Comparison of ENCODE assay signal across 28 cellular contexts in genomic region chr9:35683323-35683722, GRCh38. TPM values are rescaled to one million over a fixed set of nuclear protein-coding genes. Genes with fewer than 3 reads are reported as not detected.
DNase-seq lines count a peak whose midpoint lies in the region; ATAC-seq and TF ChIP-seq lines count a peak whose summit lies in the region.
"Had no signal": no experiment of that assay in that cellular context is flagged by ENCODE, and none has a peak within 500 bp of the region (broad histone marks: within the 10 kb centered on the region; RNA-seq: fewer than 3 reads in every experiment).

No MANE protein-coding gene starts in this region.

- H3K36me3 Mint-ChIP-seq in endothelial cell (ENCODE audit: low read depth, unreplicated experiment): peaks cover 33% of the 10 kb centered on the region

- no peak overlapping the region for H2AFZ ChIP-seq in osteoblast (ENCODE audit: low read length)
- H2AFZ ChIP-seq: parathyroid adenoma had no signal

- no peak overlapping the region for H3K27ac Mint-ChIP-seq in endothelial cell (ENCODE audit: unreplicated experiment)
- H3K27ac Mint-ChIP-seq: activated CD8-positive, alpha-beta T cell treated with anti-CD3 and anti-CD28 coated beads for 36 hours had no signal

- no peaks in the 10 kb centered on the region for H3K9me3 Mint-ChIP-seq in endothelial cell (ENCODE audit: unreplicated experiment)
- H3K9me3 Mint-ChIP-seq: activated CD8-positive, alpha-beta T cell treated with anti-CD3 and anti-CD28 coated beads for 36 hours had no signal

- H3K4me1 ChIP-seq in osteoblast (ENCODE audit: insufficient read depth, low read length): peaks cover 53% of the 10 kb centered on the region
- H3K4me1 ChIP-seq in tibial artery: peaks cover 0 to 58% (median 28%) of the 10 kb centered on the region in 4 donors
- peaks cover 0 to 3% (median 0%) of the 10 kb centered on the region in 4 donors for H3K4me1 ChIP-seq in Peyer's patch

- no peaks in the 10 kb centered on the region for H3K27me3 ChIP-seq in osteoblast (ENCODE audit: insufficient read depth, low read length)
- H3K27me3 ChIP-seq in tibial artery: no peaks in the 10 kb centered on the region
- H3K27me3 ChIP-seq in Peyer's patch: no peaks in the 10 kb centered on the region
- H3K27me3 ChIP-seq: BLaER1, MG63 had no signal

- H3K4me1 Mint-ChIP-seq in endothelial cell (ENCODE audit: unreplicated experiment): peaks cover 42% of the 10 kb centered on the region

- peaks cover 77% of the 10 kb centered on the region for H4K20me1 ChIP-seq in osteoblast (ENCODE audit: insufficient read depth, low read length)
- H4K20me1 ChIP-seq: BLaER1 had no signal

- H3K4me3 ChIP-seq in osteoblast (ENCODE audit: insufficient read depth, low read length) (no peak overlapping the region), tibial artery (peak overlapping the region; percentile 93 to 94), Peyer's patch (no peak overlapping the region)
- H3K4me3 ChIP-seq: BLaER1, MG63 had no signal

- H3K4me3 Mint-ChIP-seq in endothelial cell (ENCODE audit: unreplicated experiment): peak overlapping the region; percentile 61
- H3K4me3 Mint-ChIP-seq: activated CD8-positive, alpha-beta T cell treated with anti-CD3 and anti-CD28 coated beads for 36 hours had no signal

- TF ChIP-seq CTCF in endothelial cell (IDR thresholded peaks at IDR 0.05; ENCODE audit: unreplicated experiment) (no peak), osteoblast (IDR thresholded peaks at IDR 0.05; ENCODE audit: extremely low read depth, low read depth, low read length) (no peak), tibial artery (IDR thresholded peaks at IDR 0.05) (no peak), Peyer's patch (IDR thresholded peaks at IDR 0.05) (no peak)

- H3K36me3 ChIP-seq in osteoblast (ENCODE audit: insufficient read depth, low read length): peaks cover 72% of the 10 kb centered on the region
- H3K36me3 ChIP-seq in tibial artery: peaks cover 67 to 70% (median 67%) of the 10 kb centered on the region in 3 donors
- peaks cover 0 to 8% (median 0%) of the 10 kb centered on the region in 3 donors for H3K36me3 ChIP-seq in Peyer's patch

- no peak for ATAC-seq in HG03354 (IDR thresholded peaks at IDR 0.05; ENCODE audit: poor library complexity, severe bottlenecking, unreplicated experiment)
- ATAC-seq: activated CD8-positive, alpha-beta T cell treated with anti-CD3 and anti-CD28 coated beads for 36 hours; sciatic nerve had no signal

- intact Hi-C loops in tibial artery (cut with DNase I; ENCODE audit: low total_unique reads): no loop called here

- H3K9me3 ChIP-seq in osteoblast (ENCODE audit: low read depth, low read length): no peaks in the 10 kb centered on the region
- H3K9me3 ChIP-seq in tibial artery: no peaks in the 10 kb centered on the region
- no peaks in the 10 kb centered on the region for H3K9me3 ChIP-seq in Peyer's patch
- H3K9me3 ChIP-seq: BLaER1, MG63, SK-N-SH had no signal

- no peak for TF ChIP-seq POLR2A in Peyer's patch (IDR thresholded peaks at IDR 0.05)

- DNase-seq in DMS53 (lab: John Stamatoyannopoulos, UW): peak; percentile 30
- no peak for DNase-seq in DMS53 treated with DMSO at 0.1 percent for 48 hours (lab: John Stamatoyannopoulos, UW; ENCODE audit: unreplicated experiment)
- DNase-seq in endothelial cell (ENCODE audit: low spot score): no peak
- peak; percentile 30 for DNase-seq in osteoblast (ENCODE audit: insufficient read length, low spot score, missing footprints)
- DNase-seq in tibial artery: peak in 1 of 2 donors; percentile 14
- no peak for DNase-seq in Peyer's patch
- DNase-seq in H4 (ENCODE audit: low spot score): no peak
- DNase-seq: activated CD4-positive, CD25-positive, alpha-beta regulatory T cell; activated CD8-positive, alpha-beta T cell treated with anti-CD3 and anti-CD28 coated beads for 36 hours; activated naive CD4-positive, alpha-beta T cell; caudate nucleus; foreskin melanocyte; mammary epithelial cell; MG63; NCI-H1694; NCI-H345; NK-92 treated with Interleukin-12 subunit alpha and Interleukin-12 subunit beta, amount 100 ng/mL, for 24 hours; SK-N-SH; stimulated activated CD4-positive, alpha-beta T cell treated with anti-CD3 and anti-CD28 coated beads, Interleukin-2, amount 100 ng/mL, for 24 hours; stimulated activated naive CD4-positive, alpha-beta T cell treated with Interleukin-2 at 50 U/mL for 16 hours; T-helper 9 cell; trophoblast cell had no signal

- H3K27me3 Mint-ChIP-seq in endothelial cell (ENCODE audit: unreplicated experiment): peaks cover 8% of the 10 kb centered on the region
- H3K27me3 Mint-ChIP-seq: activated CD8-positive, alpha-beta T cell treated with anti-CD3 and anti-CD28 coated beads for 36 hours had no signal

- H3K27ac ChIP-seq in osteoblast (ENCODE audit: low read depth, low read length): peak overlapping the region; percentile 19
- peak overlapping the region; percentile 96 to 97 for H3K27ac ChIP-seq in tibial artery
- peak overlapping the region in 1 of 4 donors; percentile 5 for H3K27ac ChIP-seq in Peyer's patch
- H3K27ac ChIP-seq: 22Rv1, BLaER1, epithelial cell of prostate, parathyroid adenoma had no signal

- H3K4me2 ChIP-seq in osteoblast (ENCODE audit: insufficient read depth, low read length): no peak overlapping the region
- H3K4me2 ChIP-seq: BLaER1, SK-N-SH had no signal

- peaks cover 38% of the 10 kb centered on the region for H3K79me2 ChIP-seq in osteoblast (ENCODE audit: insufficient read depth, low read length)
- H3K79me2 ChIP-seq: parathyroid adenoma had no signal

RNA-seq across cellular contexts. Expression of gene TPM2, which starts 6.4 kb away (rescaled TPM):
- total RNA-seq in endothelial cell (ENCODE audit: unreplicated experiment): 173 TPM
- total RNA-seq in osteoblast: 911 and 946 TPM in 2 replicates
- 100 to 1,000 TPM in 2 of 4 donors, 10 to 100 TPM in 2; 41.2 to 436 (median 122) TPM for total RNA-seq in Peyer's patch
- total RNA-seq in H4 (2014; rRNA removed; shearing (Covaris generic)): 2.7 and 3.9 TPM in 2 replicates

RNA-seq across cellular contexts. Expression of gene CA9, which starts 9.6 kb away (rescaled TPM):
- total RNA-seq in endothelial cell (ENCODE audit: unreplicated experiment) (1.5 TPM), osteoblast (not detected in 2 replicates), Peyer's patch (1 to 10 TPM; 1.6 to 6.3 (median 5.2) TPM)
- total RNA-seq in H4 (2014; rRNA removed; shearing (Covaris generic)): 1.3 and 2.1 TPM in 2 replicates
- total RNA-seq: sciatic nerve had no signal

RNA-seq across cellular contexts. Expression of gene ARHGEF39, which starts 18.3 kb away (rescaled TPM):
- 1.4 TPM for total RNA-seq in endothelial cell (ENCODE audit: unreplicated experiment)
- total RNA-seq in osteoblast: 0.36 and 0.88 TPM in 2 replicates
- 10 to 100 TPM in 1 of 4 donors, 1 to 10 TPM in 3; 1.9 to 19.8 (median 4.8) TPM for total RNA-seq in Peyer's patch
- 16.9 and 44.9 TPM in 2 replicates for total RNA-seq in H4 (2014; rRNA removed; shearing (Covaris generic))
- total RNA-seq: sciatic nerve had no signal

RNA-seq across cellular contexts. Expression of gene CCDC107, which starts 25.2 kb away (rescaled TPM):
- total RNA-seq in endothelial cell (ENCODE audit: unreplicated experiment) (13.5 TPM), osteoblast (10.6 and 15.6 TPM in 2 replicates), Peyer's patch (10 to 100 TPM; 14.0 to 21.9 (median 20.2) TPM)
- total RNA-seq in H4 (2014; rRNA removed; shearing (Covaris generic)): 6.3 and 7.9 TPM in 2 replicates

RNA-seq across cellular contexts. Expression of gene RMRP, which starts 25.5 kb away (rescaled TPM):
- total RNA-seq in endothelial cell (ENCODE audit: unreplicated experiment): 32,961 TPM
- 88,726 and 110,601 TPM in 2 replicates for total RNA-seq in osteoblast
- total RNA-seq in Peyer's patch: 1,000 to 10,000 TPM in 3 of 4 donors, not detected in 1; 1,673 to 3,824 (median 2,659) TPM
- total RNA-seq in H4 (2014; rRNA removed; shearing (Covaris generic)): 4,639 and 15,849 TPM in 2 replicates

Comparison
In these comparisons a context has a peak if more than half of its experiments do, and no peak if none do; other contexts are left out.
1. DNase-seq: peak in DMS53 (single experiment) and osteoblast (single experiment); none in DMS53 treated with DMSO at 0.1 percent for 48 hours (single experiment), endothelial cell (single experiment), Peyer's patch (0 of 3) and H4 (single experiment).
2. H3K4me3 ChIP-seq: peak in tibial artery (2 of 2); none in osteoblast (single experiment) and Peyer's patch (0 of 4).